ENCODE assay signal across 8 cellular contexts in genomic region chr20:3786665-3787639, GRCh38.
DNase-seq lines count a peak whose midpoint lies in the region; ATAC-seq lines count a peak whose summit lies in the region.

Gene CENPB, minus strand, starts transcription at chr20:3786740. Its CDS starts 257 bp downstream, at chr20:3786483.

- H3K4me3 Mint-ChIP-seq in effector memory CD8-positive, alpha-beta T cell: peak within 1 kb of the TSS; percentile 70 to 80
- peak within 1 kb of the TSS; percentile 85 for H3K4me3 Mint-ChIP-seq in memory B cell

- H3K27ac Mint-ChIP-seq in effector memory CD8-positive, alpha-beta T cell: peak within 1 kb of the TSS in 1 of 2 donors; percentile 67
- H3K27ac Mint-ChIP-seq in memory B cell: peak within 1 kb of the TSS; percentile 35

- peaks cover 19% of the 10 kb centered on the region for H3K36me3 Mint-ChIP-seq in effector memory CD8-positive, alpha-beta T cell (ENCODE audit: insufficient read depth)
- H3K36me3 Mint-ChIP-seq in memory B cell: peaks cover 4% of the 10 kb centered on the region

- DNase-seq in CD1c-positive myeloid dendritic cell (ENCODE audit: extremely low spot score): peak; percentile 96
- DNase-seq in NCI-H82 treated with DMSO at 0.1 percent for 48 hours (lab: John Stamatoyannopoulos, UW; ENCODE audit: unreplicated experiment): peak; percentile 40
- DNase-seq in activated CD8-positive, alpha-beta memory T cell treated with anti-CD3 and anti-CD28 coated beads for 24 hours: peak; percentile 97
- DNase-seq in effector memory CD8-positive, alpha-beta T cell: peak; percentile 88 to 93 (median 88)
- peak; percentile 91 to 97 for DNase-seq in memory B cell (ENCODE audit: low spot score in 2 of 2)
- DNase-seq in stimulated activated CD8-positive, alpha-beta memory T cell treated with anti-CD3 and anti-CD28 coated beads, Interleukin-12 subunit alpha, Interleukin-12 subunit beta, amount 100 ng/mL, for 24 hours (ENCODE audit: extremely low read depth): peak; percentile 64

- no peaks in the 10 kb centered on the region for H3K9me3 Mint-ChIP-seq in effector memory CD8-positive, alpha-beta T cell
- H3K9me3 Mint-ChIP-seq in memory B cell: no peaks in the 10 kb centered on the region

- no peaks in the 10 kb centered on the region for H3K27me3 Mint-ChIP-seq in effector memory CD8-positive, alpha-beta T cell
- no peaks in the 10 kb centered on the region for H3K27me3 Mint-ChIP-seq in memory B cell

- ATAC-seq in GM19351 (IDR thresholded peaks at IDR 0.05; ENCODE audit: unreplicated experiment) (peak; percentile 83), HG03521 (IDR thresholded peaks at IDR 0.05; ENCODE audit: unreplicated experiment) (peak; percentile 82), memory B cell (ENCODE audit: low read depth) (peak; percentile 92)
- ATAC-seq in effector memory CD8-positive, alpha-beta T cell (replicated peaks): peak; percentile 91

- H3K4me1 Mint-ChIP-seq in effector memory CD8-positive, alpha-beta T cell (ENCODE audit: low read depth in 2 of 2): peaks cover 28 to 34% of the 10 kb centered on the region in 2 donors
- peaks cover 22% of the 10 kb centered on the region for H3K4me1 Mint-ChIP-seq in memory B cell

Comparison
In these comparisons a context has a peak if more than half of its experiments do, and no peak if none do; other contexts are left out.
1. Peak in every context shown above with its lines: DNase-seq and ATAC-seq.
2. DNase-seq: peak in every context shown above with its lines; median percentile 97 in activated CD8-positive, alpha-beta memory T cell treated with anti-CD3 and anti-CD28 coated beads for 24 hours; 96 in CD1c-positive myeloid dendritic cell; 94 in memory B cell; 88 in effector memory CD8-positive, alpha-beta T cell; 64 in stimulated activated CD8-positive, alpha-beta memory T cell treated with anti-CD3 and anti-CD28 coated beads, Interleukin-12 subunit alpha, Interleukin-12 subunit beta, amount 100 ng/mL, for 24 hours; 40 in NCI-H82 treated with DMSO at 0.1 percent for 48 hours.